ENCODE assay signal across 8 cellular contexts in genomic region chrX:47560831-47561652, GRCh38. TPM values are rescaled to one million over a fixed set of nuclear protein-coding genes. Genes with fewer than 3 reads are reported as not detected.
DNase-seq lines count a peak whose midpoint lies in the region; ATAC-seq and TF ChIP-seq lines count a peak whose summit lies in the region.

ARAF (plus strand) TSS chrX:47561205; CDS start chrX:47562968, 1,763 bp downstream.

- no peak for TF ChIP-seq POLR2A in breast epithelium (IDR thresholded peaks at IDR 0.05)

- H3K36me3 ChIP-seq in ACC112 (ENCODE audit: insufficient read depth, low read length): peaks cover 12% of the 10 kb centered on the region; the same call in 1 of the 2 replicates
- H3K36me3 ChIP-seq in breast epithelium: no peaks in the 10 kb centered on the region
- peaks cover 7 to 25% (median 21%) of the 10 kb centered on the region in 3 donors for H3K36me3 ChIP-seq in skeletal muscle tissue (ENCODE audit: control insufficient read depth in 3 of 3, insufficient read depth in 3 of 3, low read length in 3 of 3)

- H3K9me3 ChIP-seq in breast epithelium: no peaks in the 10 kb centered on the region
- H3K9me3 ChIP-seq in iPS-18c (ENCODE audit: control insufficient read depth, insufficient read depth, low read length): peaks cover 4% of the 10 kb centered on the region
- H3K9me3 ChIP-seq in skeletal muscle tissue (ENCODE audit: control insufficient read depth in 3 of 3, low read length in 3 of 3): no peaks in the 10 kb centered on the region

- peak within 1 kb of the TSS; percentile 85 for H2AFZ ChIP-seq in ACC112 (ENCODE audit: low read length, unreplicated experiment)

- peaks cover 23% of the 10 kb centered on the region for H3K79me2 ChIP-seq in ACC112 (ENCODE audit: control insufficient read depth, insufficient read depth, low read length, unreplicated experiment)

- H3K27me3 ChIP-seq in ACC112 (ENCODE audit: insufficient read depth, low read length) (no peaks in the 10 kb centered on the region), breast epithelium (peaks cover 0 to 21% of the 10 kb centered on the region in 2 donors), skeletal muscle tissue (ENCODE audit: control insufficient read depth in 3 of 3, insufficient read depth in 3 of 3, low read length in 3 of 3) (no peaks in the 10 kb centered on the region)

- intact Hi-C loops in breast epithelium (cut with DNase I; ENCODE audit: low total_unique reads): no loop called here

- H3K4me3 ChIP-seq in ACC112 (ENCODE audit: low read depth, low read length): peak within 1 kb of the TSS; percentile 95
- peak within 1 kb of the TSS; percentile 58 to 64 (median 62) for H3K4me3 ChIP-seq in breast epithelium
- H3K4me3 ChIP-seq in iPS-18c (ENCODE audit: insufficient read depth, low read depth, low read length): peak within 1 kb of the TSS; percentile 74
- peak within 1 kb of the TSS; percentile 82 to 89 (median 83) for H3K4me3 ChIP-seq in skeletal muscle tissue (ENCODE audit: low read length in 3 of 3)

- TF ChIP-seq CTCF in VCaP (conservative IDR thresholded peaks at IDR 0.05): no peak
- TF ChIP-seq CTCF in breast epithelium (IDR thresholded peaks at IDR 0.05): no peak

- peak; percentile 88 for DNase-seq in NCI-H2196 treated with DMSO at 0.1 percent for 48 hours (lab: John Stamatoyannopoulos, UW; ENCODE audit: unreplicated experiment)
- DNase-seq in breast epithelium (ENCODE audit: low spot score in 2 of 2): peak; percentile 91 to 98

- ATAC-seq in GM18870 (IDR thresholded peaks at IDR 0.05; ENCODE audit: unreplicated experiment) (peak; percentile 88), HG03135 (IDR thresholded peaks at IDR 0.05; ENCODE audit: unreplicated experiment) (peak; percentile 85)

- H3K27ac ChIP-seq in ACC112 (ENCODE audit: low read depth, low read length) (peak within 1 kb of the TSS; percentile 90), VCaP (peak within 1 kb of the TSS; percentile 84), breast epithelium (peak within 1 kb of the TSS; percentile 91 to 94), skeletal muscle tissue (ENCODE audit: low read depth, low read length) (peak within 1 kb of the TSS; percentile 95)

- peak within 1 kb of the TSS; percentile 78 to 89 (median 87) for H3K9ac ChIP-seq in skeletal muscle tissue (ENCODE audit: low read depth in 1 of 3, low read length in 3 of 3)

- H3K4me1 ChIP-seq in ACC112 (ENCODE audit: control insufficient read depth, insufficient read depth, low read length, unreplicated experiment): peaks cover 27% of the 10 kb centered on the region
- no peaks in the 10 kb centered on the region for H3K4me1 ChIP-seq in breast epithelium
- H3K4me1 ChIP-seq in skeletal muscle tissue (ENCODE audit: control insufficient read depth in 3 of 3, insufficient read depth in 3 of 3, low read length in 3 of 3): peaks cover 6 to 24% (median 15%) of the 10 kb centered on the region in 3 donors

RNA-seq across cellular contexts. Expression of gene ARAF, which starts in this region (rescaled TPM):
- total RNA-seq in breast epithelium: 10 to 100 TPM; 27.9 to 37.6 (median 30.6) TPM
- total RNA-seq in skeletal muscle tissue: 7.3 TPM

Comparison
In these comparisons a context has a peak if more than half of its experiments do, and no peak if none do; other contexts are left out.
1. Peak in every context shown above with its lines: DNase-seq, ATAC-seq, H3K4me3 ChIP-seq and H3K27ac ChIP-seq.